In genomic region chr7:7486362-7486761, GRCh38 we compare ENCODE assay signal across 17 cellular contexts. TPM values are rescaled to one million over a fixed set of nuclear protein-coding genes. Genes with fewer than 3 reads are reported as not detected.
"Had no signal": no experiment of that assay in that cellular context is flagged by ENCODE, and none has a peak within 500 bp of the region (broad histone marks: within the 10 kb centered on the region; RNA-seq: fewer than 3 reads in every experiment).

No MANE protein-coding gene starts in this region.

- H3K27me3 Mint-ChIP-seq: type B pancreatic cell had no signal

- H3K27me3 ChIP-seq: body of pancreas, right lobe of liver, testis had no signal

- ATAC-seq: activated CD4-positive, CD25-positive, alpha-beta regulatory T cell treated with anti-CD3 and anti-CD28 coated beads, Interleukin-2, amount 50 U/mL, for 24 hours; activated T-cell treated with anti-CD3 and anti-CD28 coated beads, Interleukin-2, amount 50 U/mL, for 4 hours; body of pancreas; effector memory CD8-positive, alpha-beta T cell; left cardiac atrium; right lobe of liver had no signal

- H3K9me3 ChIP-seq: testis had no signal

- H3K27ac ChIP-seq: body of pancreas, parathyroid adenoma, right lobe of liver, testis had no signal

- DNase-seq: activated CD4-positive, alpha-beta T cell treated with anti-CD3 and anti-CD28 coated beads, Interleukin-2, amount 10 ng/mL, durations not matched to agents 7 days and 5 days; activated CD8-positive, alpha-beta memory T cell treated with anti-CD3 and anti-CD28 coated beads, Interleukin-2, amount 50 U/mL, for 4 hours; activated naive CD4-positive, alpha-beta T cell treated with anti-CD3 and anti-CD28 coated beads for 36 hours; activated T-cell treated with anti-CD3 and anti-CD28 coated beads, Interleukin-2, amount 50 U/mL, for 4 hours; body of pancreas; effector memory CD8-positive, alpha-beta T cell; left cardiac atrium; right lobe of liver; small intestine; stimulated activated CD4-positive, alpha-beta T cell treated with anti-CD3 and anti-CD28 coated beads, Interleukin-15, amount 100 ng/mL, for 24 hours; stimulated activated CD4-positive, alpha-beta T cell treated with anti-CD3 and anti-CD28 coated beads, Interleukin-2, amount 100 ng/mL, for 48 hours; testis had no signal

- H3K4me1 ChIP-seq: body of pancreas, parathyroid adenoma, testis had no signal

- H3K36me3 Mint-ChIP-seq: type B pancreatic cell had no signal

- H3K9me3 Mint-ChIP-seq: activated CD4-positive, alpha-beta T cell treated with anti-CD3 and anti-CD28 coated beads, Interleukin-2, amount 10 ng/mL, durations not matched to agents 7 days and 5 days; effector memory CD8-positive, alpha-beta T cell had no signal

- H3K4me3 Mint-ChIP-seq: activated CD4-positive, alpha-beta T cell treated with anti-CD3 and anti-CD28 coated beads, Interleukin-2, amount 10 ng/mL, durations not matched to agents 7 days and 5 days; activated naive CD4-positive, alpha-beta T cell treated with anti-CD3 and anti-CD28 coated beads for 36 hours; activated T-cell treated with anti-CD3 and anti-CD28 coated beads, Interleukin-2, amount 50 U/mL, for 4 hours; effector memory CD8-positive, alpha-beta T cell; nephron; type B pancreatic cell had no signal

- H3K9ac ChIP-seq: parathyroid adenoma had no signal

- H3K36me3 ChIP-seq: right lobe of liver had no signal

- H3K27ac Mint-ChIP-seq: activated CD4-positive, alpha-beta T cell treated with anti-CD3 and anti-CD28 coated beads, Interleukin-2, amount 10 ng/mL, durations not matched to agents 7 days and 5 days; activated naive CD4-positive, alpha-beta T cell treated with anti-CD3 and anti-CD28 coated beads for 36 hours; effector memory CD8-positive, alpha-beta T cell; nephron; type B pancreatic cell had no signal

- H3K4me3 ChIP-seq: body of pancreas, right lobe of liver, testis had no signal

- H3K79me2 ChIP-seq: parathyroid adenoma had no signal

- H3K4me1 Mint-ChIP-seq: activated CD4-positive, alpha-beta T cell treated with anti-CD3 and anti-CD28 coated beads, Interleukin-2, amount 10 ng/mL, durations not matched to agents 7 days and 5 days had no signal

- H2AFZ ChIP-seq: parathyroid adenoma had no signal

RNA-seq across cellular contexts. Expression of gene COL28A1, which starts 49.3 kb away (rescaled TPM):
- total RNA-seq: activated CD4-positive, alpha-beta T cell treated with anti-CD3 and anti-CD28 coated beads, Interleukin-2, amount 10 ng/mL, durations not matched to agents 7 days and 5 days; activated naive CD4-positive, alpha-beta T cell treated with anti-CD3 and anti-CD28 coated beads for 36 hours; dermis microvascular lymphatic vessel endothelial cell had no signal
